Comparison of ENCODE assay signal across 1 cellular context in genomic region chr1:160401972-160402795, GRCh38.
TF ChIP-seq lines count a peak whose summit lies in the region.

No MANE protein-coding gene starts in this region.

TF ChIP-seq in IMR-90, 13 proteins besides CTCF, POLR2A, EP300 and RAD21:
- TF ChIP-seq ELK1 (IDR thresholded peaks at IDR 0.05; ENCODE audit: borderline replicate concordance, low read depth, low read length): no peak
